7 cellular contexts compared by ENCODE assay signal in the genomic region with DNA sequence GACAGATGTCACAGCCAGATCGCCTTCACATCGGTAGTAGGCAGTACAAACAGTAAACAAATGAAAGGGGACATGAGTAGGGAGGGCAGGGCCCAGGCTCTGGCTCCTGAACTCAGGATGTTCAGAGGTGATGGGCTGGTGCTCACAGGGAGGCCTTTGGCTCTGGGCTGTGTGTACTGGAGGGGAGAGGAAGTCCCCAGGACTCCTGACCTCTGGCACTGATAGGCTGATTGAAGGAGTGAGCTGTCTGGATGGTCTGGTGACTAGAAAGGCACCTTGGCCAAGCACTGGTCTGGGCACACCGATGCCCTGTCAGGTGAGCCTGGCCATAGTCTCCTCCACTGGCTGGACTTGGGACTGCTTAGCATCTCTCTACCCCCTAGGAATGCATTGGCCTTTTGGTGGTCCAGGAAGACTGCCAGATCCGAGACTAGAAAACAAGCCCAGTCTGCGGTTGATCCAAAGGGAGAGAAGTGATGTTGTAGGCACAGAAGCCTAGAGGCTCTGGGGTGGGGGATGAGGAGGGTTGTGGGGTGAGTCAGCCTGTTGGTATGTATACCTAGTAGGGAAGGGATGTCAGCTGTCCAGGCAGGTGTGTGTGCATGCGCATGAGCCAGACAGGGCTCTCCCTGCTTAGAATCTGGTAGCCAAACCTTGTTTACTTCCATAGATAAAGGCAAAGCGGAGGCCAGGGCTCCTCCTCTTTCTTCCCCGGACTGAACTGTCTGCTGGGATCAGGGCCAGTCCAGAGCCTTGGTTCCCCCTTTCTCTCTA. TPM values are rescaled to one million over a fixed set of nuclear protein-coding genes. Genes with fewer than 3 reads are reported as not detected.
DNase-seq lines count a peak whose midpoint lies in the region; ATAC-seq and TF ChIP-seq lines count a peak whose summit lies in the region.
"Had no signal": no experiment of that assay in that cellular context is flagged by ENCODE, and none has a peak within 500 bp of the region (broad histone marks: within the 10 kb centered on the region; RNA-seq: fewer than 3 reads in every experiment).

No MANE protein-coding gene starts in this region.

- peaks cover 26% of the 10 kb centered on the region; the same call in 1 of the 2 replicates for H3K27me3 ChIP-seq in HUES6 (ENCODE audit: control insufficient read depth, insufficient read depth, low read length)
- peaks cover 37% of the 10 kb centered on the region for H3K27me3 ChIP-seq in osteoblast (ENCODE audit: insufficient read depth, low read length)

- TF ChIP-seq CTCF in osteoblast (IDR thresholded peaks at IDR 0.05; ENCODE audit: extremely low read depth, low read depth, low read length): no peak

- no peak for ATAC-seq in HG03442 (IDR thresholded peaks at IDR 0.05; ENCODE audit: unreplicated experiment)

- no peak overlapping the region for H2AFZ ChIP-seq in osteoblast (ENCODE audit: low read length)

- peaks cover 20% of the 10 kb centered on the region for H3K36me3 ChIP-seq in HUES6 (ENCODE audit: control insufficient read depth, insufficient read depth, low read length)
- no peaks in the 10 kb centered on the region for H3K36me3 ChIP-seq in osteoblast (ENCODE audit: insufficient read depth, low read length)
- H3K36me3 ChIP-seq: ovary had no signal

- peak overlapping the region; percentile 69 for H3K4me3 ChIP-seq in HUES6 (ENCODE audit: low read depth, low read length)
- H3K4me3 ChIP-seq in osteoblast (ENCODE audit: insufficient read depth, low read length): no peak overlapping the region

- H3K4me1 ChIP-seq in HUES6 (ENCODE audit: control insufficient read depth, insufficient read depth, low read length): peaks cover 33% of the 10 kb centered on the region
- peaks cover 16% of the 10 kb centered on the region for H3K4me1 ChIP-seq in osteoblast (ENCODE audit: insufficient read depth, low read length)

- H3K9me3 ChIP-seq in HUES6 (ENCODE audit: control insufficient read depth, insufficient read depth, low read depth, low read length) (no peaks in the 10 kb centered on the region), osteoblast (ENCODE audit: low read depth, low read length) (no peaks in the 10 kb centered on the region)
- H3K9me3 ChIP-seq: ovary had no signal

- peak overlapping the region; percentile 49 for H3K9ac ChIP-seq in HUES6 (ENCODE audit: low read length)

- H3K79me2 ChIP-seq in osteoblast (ENCODE audit: insufficient read depth, low read length): no peaks in the 10 kb centered on the region

- no peak overlapping the region for H3K27ac ChIP-seq in HUES6 (ENCODE audit: low read depth, low read length)
- no peak overlapping the region for H3K27ac ChIP-seq in osteoblast (ENCODE audit: low read depth, low read length)
- H3K27ac ChIP-seq: ovary had no signal

- no peaks in the 10 kb centered on the region for H4K20me1 ChIP-seq in osteoblast (ENCODE audit: insufficient read depth, low read length)

- DNase-seq in amniotic epithelial cell (ENCODE audit: low read depth) (peak; percentile 24), osteoblast (ENCODE audit: insufficient read length, low spot score, missing footprints) (peak; percentile 72), GOT3 (lab: John Stamatoyannopoulos, UW) (no peak), cerebellar cortex (ENCODE audit: low spot score) (no peak)
- DNase-seq: ovary had no signal

- no peak overlapping the region for H3K4me2 ChIP-seq in osteoblast (ENCODE audit: insufficient read depth, low read length)

RNA-seq across cellular contexts. Expression of a gene that starts 1.9 kb away (rescaled TPM):
- total RNA-seq in osteoblast: 0.72 and 0.88 TPM in 2 replicates

RNA-seq across cellular contexts. Expression of a gene that starts 17.2 kb away (rescaled TPM):
- not detected in 2 replicates for total RNA-seq in osteoblast

RNA-seq across cellular contexts. Expression of a gene that starts 28.3 kb away (rescaled TPM):
- 0.36 TPM in 1 of 2 replicates, not detected in the other for total RNA-seq in osteoblast

RNA-seq across cellular contexts. Expression of a gene that starts 38.4 kb away (rescaled TPM):
- 14.8 and 15.6 TPM in 2 replicates for total RNA-seq in osteoblast

RNA-seq across cellular contexts. Expression of a gene that starts 38.8 kb away (rescaled TPM):
- total RNA-seq in osteoblast: 17.4 and 18.0 TPM in 2 replicates

Comparison
In these comparisons a context has a peak if more than half of its experiments do, and no peak if none do; other contexts are left out.
1. DNase-seq: peak in amniotic epithelial cell (single experiment) and osteoblast (single experiment); none in GOT3 (single experiment) and cerebellar cortex (single experiment).